10 cellular contexts compared by ENCODE assay signal in the genomic region with DNA sequence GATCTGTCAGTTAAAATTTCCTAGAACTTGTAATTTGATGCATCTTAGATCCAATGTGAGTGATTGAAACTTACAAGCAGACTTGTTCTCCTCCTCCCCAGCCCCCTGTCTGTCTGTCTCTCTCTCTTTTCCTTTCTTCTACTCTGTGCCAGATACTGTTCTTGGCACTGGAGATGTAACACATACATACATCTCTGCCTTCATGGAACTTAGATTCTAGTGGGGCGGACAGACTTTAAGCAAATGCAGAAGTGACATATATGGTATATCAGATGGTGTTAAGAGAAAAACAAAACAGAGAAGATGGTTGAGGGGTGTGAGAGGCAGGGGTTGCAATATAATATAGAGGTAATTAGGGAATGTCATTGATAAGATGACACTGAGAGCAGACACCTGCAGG. TPM values are rescaled to one million over a fixed set of nuclear protein-coding genes. Genes with fewer than 3 reads are reported as not detected.
DNase-seq lines count a peak whose midpoint lies in the region; ATAC-seq and TF ChIP-seq lines count a peak whose summit lies in the region.
"Had no signal": no experiment of that assay in that cellular context is flagged by ENCODE, and none has a peak within 500 bp of the region (broad histone marks: within the 10 kb centered on the region; RNA-seq: fewer than 3 reads in every experiment).

No MANE protein-coding gene starts in this region.

- H3K4me1 Mint-ChIP-seq in activated CD8-positive, alpha-beta T cell treated with anti-CD3 and anti-CD28 coated beads, Interleukin-2, amount 10 ng/mL, durations not matched to agents 7 days and 5 days (ENCODE audit: low read depth): peaks cover 83% of the 10 kb centered on the region
- H3K4me1 Mint-ChIP-seq in natural killer cell (peaks cover 86 to 87% of the 10 kb centered on the region in 2 donors), chondrocyte (ENCODE audit: low read depth) (peaks cover 30% of the 10 kb centered on the region)

- H3K36me3 ChIP-seq in DOHH2 (ENCODE audit: control insufficient read depth, low read length): no peaks in the 10 kb centered on the region

- POLR2A ChIA-PET in activated CD8-positive, alpha-beta T cell treated with anti-CD3 and anti-CD28 coated beads, Interleukin-2, amount 10 ng/mL, durations not matched to agents 7 days and 5 days (lab: Charles Lee): interaction anchor here (1.0 kb wide), 3 partner anchors 10 to 22 kb away, joined by 3 to 10 read pairs (median 5); no protein-coding TSS in a partner anchor

- CTCF ChIA-PET in activated CD8-positive, alpha-beta T cell treated with anti-CD3 and anti-CD28 coated beads, Interleukin-2, amount 10 ng/mL, durations not matched to agents 7 days and 5 days (lab: Charles Lee): interaction anchor here (1.0 kb wide), 1 partner anchor 15 kb away, joined by 7 read pairs; no protein-coding TSS in a partner anchor

- H3K4me3 Mint-ChIP-seq in activated CD8-positive, alpha-beta T cell treated with anti-CD3 and anti-CD28 coated beads, Interleukin-2, amount 10 ng/mL, durations not matched to agents 7 days and 5 days: peak overlapping the region; percentile 81
- H3K4me3 Mint-ChIP-seq in natural killer cell (peak overlapping the region; percentile 78), chondrocyte (ENCODE audit: unreplicated experiment) (no peak overlapping the region)

- H3K4me3 ChIP-seq in DOHH2 (ENCODE audit: low read length): no peak overlapping the region
- H3K4me3 ChIP-seq: smooth muscle cell had no signal

- no peaks in the 10 kb centered on the region; the same call in 1 of the 2 replicates for H3F3A ChIP-seq in DOHH2 (ENCODE audit: control insufficient read depth, insufficient read depth)

- TF ChIP-seq CTCF in DOHH2 (IDR thresholded peaks at IDR 0.05; ENCODE audit: low read depth, low read length, poor library complexity, severe bottlenecking) (no peak), natural killer cell (IDR thresholded peaks at IDR 0.05) (no peak), chondrocyte (IDR thresholded peaks at IDR 0.05) (no peak)

- H3K9me3 ChIP-seq in DOHH2 (ENCODE audit: control insufficient read depth, insufficient read depth, low read length): no peaks in the 10 kb centered on the region

- peaks cover 72% of the 10 kb centered on the region for H3K79me2 ChIP-seq in DOHH2 (ENCODE audit: control insufficient read depth, low read length)

- H3K9me2 ChIP-seq in DOHH2 (replicated peaks; ENCODE audit: control insufficient read depth, low read length): no peaks in the 10 kb centered on the region

- intact Hi-C loops in natural killer cell (cut with micrococcal nuclease): loop anchor here (2.0 kb wide), 1 partner anchor 15 kb away; no protein-coding TSS in a partner anchor

- peak overlapping the region; percentile 60; the same call in 1 of the 2 replicates for H3K4me2 ChIP-seq in DOHH2 (ENCODE audit: low read length)
- H3K4me2 ChIP-seq: smooth muscle cell had no signal

- no peak overlapping the region; the same call in 1 of the 2 replicates for H3K27ac ChIP-seq in DOHH2 (ENCODE audit: low read depth, low read length)

- peak overlapping the region; percentile 95 for H3K27ac Mint-ChIP-seq in activated CD8-positive, alpha-beta T cell treated with anti-CD3 and anti-CD28 coated beads, Interleukin-2, amount 10 ng/mL, durations not matched to agents 7 days and 5 days
- H3K27ac Mint-ChIP-seq in natural killer cell (peak overlapping the region; percentile 91 to 93), chondrocyte (ENCODE audit: unreplicated experiment) (no peak overlapping the region)

- peaks cover 6% of the 10 kb centered on the region; the same call in 1 of the 2 replicates for H3K27me3 ChIP-seq in DOHH2 (ENCODE audit: control insufficient read depth, low read length)

- H3K27me3 Mint-ChIP-seq in activated CD8-positive, alpha-beta T cell treated with anti-CD3 and anti-CD28 coated beads, Interleukin-2, amount 10 ng/mL, durations not matched to agents 7 days and 5 days (ENCODE audit: low read depth): no peaks in the 10 kb centered on the region
- H3K27me3 Mint-ChIP-seq in natural killer cell (ENCODE audit: low read depth in 2 of 2): no peaks in the 10 kb centered on the region
- no peaks in the 10 kb centered on the region for H3K27me3 Mint-ChIP-seq in chondrocyte (ENCODE audit: low read depth)

- H4K20me1 ChIP-seq in DOHH2 (ENCODE audit: control insufficient read depth, insufficient read depth, low read depth, low read length): no peaks in the 10 kb centered on the region

- no peak for DNase-seq in activated CD8-positive, alpha-beta T cell treated with anti-CD3 and anti-CD28 coated beads, Interleukin-2, amount 10 ng/mL, durations not matched to agents 7 days and 5 days
- DNase-seq in natural killer cell: no peak
- DNase-seq in chondrocyte (ENCODE audit: low spot score): no peak
- no peak for DNase-seq in hepatic stellate cell (ENCODE audit: low spot score)
- DNase-seq: hypothalamus, NCI-H2081 had no signal

- peaks cover 76% of the 10 kb centered on the region for H3K4me1 ChIP-seq in DOHH2 (ENCODE audit: control insufficient read depth, low read length)

- peaks cover 67% of the 10 kb centered on the region for H3K36me3 Mint-ChIP-seq in activated CD8-positive, alpha-beta T cell treated with anti-CD3 and anti-CD28 coated beads, Interleukin-2, amount 10 ng/mL, durations not matched to agents 7 days and 5 days (ENCODE audit: low read depth)
- H3K36me3 Mint-ChIP-seq in natural killer cell: no peaks in the 10 kb centered on the region
- H3K36me3 Mint-ChIP-seq in chondrocyte (ENCODE audit: low read depth): no peaks in the 10 kb centered on the region

- H3K9me3 Mint-ChIP-seq in activated CD8-positive, alpha-beta T cell treated with anti-CD3 and anti-CD28 coated beads, Interleukin-2, amount 10 ng/mL, durations not matched to agents 7 days and 5 days (ENCODE audit: insufficient read depth): no peaks in the 10 kb centered on the region
- H3K9me3 Mint-ChIP-seq in natural killer cell: no peaks in the 10 kb centered on the region
- no peaks in the 10 kb centered on the region for H3K9me3 Mint-ChIP-seq in chondrocyte (ENCODE audit: low read depth)

- ATAC-seq in GM21515 (IDR thresholded peaks at IDR 0.05; ENCODE audit: unreplicated experiment) (peak; percentile 6), natural killer cell (peak in 2 of 3 donors; percentile 8 to 25), GM18873 (IDR thresholded peaks at IDR 0.05; ENCODE audit: low FRiP score, unreplicated experiment) (no peak)
- ATAC-seq in activated CD8-positive, alpha-beta T cell treated with anti-CD3 and anti-CD28 coated beads, Interleukin-2, amount 10 ng/mL, durations not matched to agents 7 days and 5 days: peak; percentile 16

RNA-seq across cellular contexts. Expression of gene CHST11, which starts 6.6 kb away (rescaled TPM):
- total RNA-seq in activated CD8-positive, alpha-beta T cell treated with anti-CD3 and anti-CD28 coated beads, Interleukin-2, amount 10 ng/mL, durations not matched to agents 7 days and 5 days: 10 to 100 TPM; 82.1 to 85.2 TPM
- total RNA-seq in natural killer cell (100 to 1,000 TPM in 1 of 3 donors, 10 to 100 TPM in 2; 85.3 to 118 (median 96.1) TPM), chondrocyte (5.3 to 9.1 TPM (median 6.2 TPM) in 3 replicates)
